1 cellular context compared by ENCODE assay signal in the genomic region with DNA sequence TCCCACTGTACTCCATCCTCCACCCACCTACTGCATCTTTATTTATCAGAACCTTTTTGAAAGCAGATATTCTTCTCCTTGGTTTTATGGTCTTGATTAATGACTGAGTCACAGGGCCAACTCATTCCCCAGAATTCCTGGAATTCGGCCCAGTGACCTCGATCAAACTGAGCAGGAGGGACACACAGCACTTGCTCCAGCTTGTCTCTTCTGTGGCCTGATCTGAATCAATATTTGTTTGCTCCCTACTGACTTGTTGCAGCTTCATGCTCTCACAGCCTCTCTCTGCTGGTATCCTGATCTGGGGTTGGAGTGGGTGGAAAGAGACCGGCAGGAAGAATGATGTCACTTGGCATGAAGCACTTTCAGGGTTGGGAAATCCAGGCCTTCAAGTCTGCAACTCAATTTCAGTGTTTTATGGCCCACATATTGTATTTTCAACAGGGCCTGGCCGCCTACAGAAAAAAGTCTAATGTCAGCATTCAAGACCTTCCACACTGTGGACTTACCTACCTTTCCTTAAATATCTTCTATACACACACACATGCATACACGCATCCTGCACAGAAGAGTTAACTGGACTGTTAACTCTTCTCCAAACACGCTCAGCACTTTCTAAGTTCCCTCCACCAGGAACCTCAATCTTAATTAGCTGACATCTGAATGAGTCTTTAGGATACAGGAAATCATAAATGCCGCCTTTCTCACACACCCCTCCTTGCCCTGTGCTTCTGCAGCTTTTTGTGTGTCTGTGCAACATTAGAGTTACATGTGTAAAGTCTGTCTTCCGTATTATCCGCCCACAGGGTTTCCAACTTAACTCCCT.
TF ChIP-seq lines count a peak whose summit lies in the region.

No MANE protein-coding gene starts in this region.

TF ChIP-seq in HepG2, 621 proteins besides CTCF, POLR2A, EP300 and RAD21 (continued from another document and continues in another):
- TF ChIP-seq, protein P1, sequence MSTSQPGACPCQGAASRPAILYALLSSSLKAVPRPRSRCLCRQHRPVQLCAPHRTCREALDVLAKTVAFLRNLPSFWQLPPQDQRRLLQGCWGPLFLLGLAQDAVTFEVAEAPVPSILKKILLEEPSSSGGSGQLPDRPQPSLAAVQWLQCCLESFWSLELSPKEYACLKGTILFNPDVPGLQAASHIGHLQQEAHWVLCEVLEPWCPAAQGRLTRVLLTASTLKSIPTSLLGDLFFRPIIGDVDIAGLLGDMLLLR (CRISPR knock-in tag; IDR thresholded peaks at IDR 0.05): no peak
- TF ChIP-seq HNRNPH1 (optimal IDR thresholded peaks at IDR 0.05; ENCODE audit: low read depth, low read length) (no peak), NR2C2 (CRISPR knock-in tag; IDR thresholded peaks at IDR 0.05; ENCODE audit: borderline replicate concordance) (peak; percentile 53), ZFP36L2 (CRISPR knock-in tag; IDR thresholded peaks at IDR 0.05) (0 out of 2 replicates have a peak, but pooled peaks have one; percentile 60), ZNF550 (CRISPR knock-in tag; IDR thresholded peaks at IDR 0.05; ENCODE audit: borderline replicate concordance) (no peak), ZNF749 (CRISPR knock-in tag; IDR thresholded peaks at IDR 0.05; ENCODE audit: borderline replicate concordance) (no peak), ZNF562 (CRISPR knock-in tag; IDR thresholded peaks at IDR 0.05; ENCODE audit: borderline replicate concordance) (no peak), ZSCAN22 (CRISPR knock-in tag; IDR thresholded peaks at IDR 0.05) (no peak), HOXA9 (CRISPR knock-in tag; IDR thresholded peaks at IDR 0.05; ENCODE audit: borderline replicate concordance) (no peak), FOSL1 (CRISPR knock-in tag; IDR thresholded peaks at IDR 0.05; ENCODE audit: borderline replicate concordance) (peak; percentile 53; the same call in 1 of the 2 replicates), ELF4 (CRISPR knock-in tag; IDR thresholded peaks at IDR 0.05; ENCODE audit: borderline replicate concordance) (no peak), ONECUT2 (CRISPR knock-in tag; IDR thresholded peaks at IDR 0.05) (peak; percentile 87), ZNF230 (CRISPR knock-in tag; IDR thresholded peaks at IDR 0.05) (peak; percentile 57; the same call in 1 of the 2 replicates), ZNF274 (CRISPR knock-in tag; IDR thresholded peaks at IDR 0.05) (no peak), LCORL (IDR thresholded peaks at IDR 0.05) (no peak), LCORL (CRISPR knock-in tag; IDR thresholded peaks at IDR 0.05) (peak; percentile 94), ZNF557 (CRISPR knock-in tag; IDR thresholded peaks at IDR 0.05) (0 out of 2 replicates have a peak, but pooled peaks have one; percentile 28), ZNF20 (CRISPR knock-in tag; IDR thresholded peaks at IDR 0.05) (no peak), KDM5A (IDR thresholded peaks at IDR 0.05; ENCODE audit: borderline replicate concordance, low read length) (no peak), RXRA (CRISPR knock-in tag; IDR thresholded peaks at IDR 0.05) (peak; percentile 90; the same call in 1 of the 2 replicates), YEATS2 (CRISPR knock-in tag; IDR thresholded peaks at IDR 0.05; ENCODE audit: borderline replicate concordance) (0 out of 2 replicates have a peak, but pooled peaks have one; percentile 15), ZSCAN12 (CRISPR knock-in tag; IDR thresholded peaks at IDR 0.05) (no peak), ZC3H4 (CRISPR knock-in tag; IDR thresholded peaks at IDR 0.05; ENCODE audit: borderline replicate concordance) (no peak), DPF2 (CRISPR knock-in tag; IDR thresholded peaks at IDR 0.05; ENCODE audit: borderline replicate concordance, low read depth) (peak; percentile 65; the same call in 1 of the 2 replicates), SMAD9 (CRISPR knock-in tag; IDR thresholded peaks at IDR 0.05) (no peak), ZNF672 (CRISPR knock-in tag; IDR thresholded peaks at IDR 0.05) (no peak), MAZ (IDR thresholded peaks at IDR 0.05; ENCODE audit: borderline replicate concordance, low read depth, low read length) (no peak), MAZ (CRISPR knock-in tag; IDR thresholded peaks at IDR 0.05; ENCODE audit: low read depth) (0 out of 2 replicates have a peak, but pooled peaks have one; percentile 27), ZNF737 (CRISPR knock-in tag; IDR thresholded peaks at IDR 0.05; ENCODE audit: borderline replicate concordance) (no peak)
- TF ChIP-seq, protein P2, sequence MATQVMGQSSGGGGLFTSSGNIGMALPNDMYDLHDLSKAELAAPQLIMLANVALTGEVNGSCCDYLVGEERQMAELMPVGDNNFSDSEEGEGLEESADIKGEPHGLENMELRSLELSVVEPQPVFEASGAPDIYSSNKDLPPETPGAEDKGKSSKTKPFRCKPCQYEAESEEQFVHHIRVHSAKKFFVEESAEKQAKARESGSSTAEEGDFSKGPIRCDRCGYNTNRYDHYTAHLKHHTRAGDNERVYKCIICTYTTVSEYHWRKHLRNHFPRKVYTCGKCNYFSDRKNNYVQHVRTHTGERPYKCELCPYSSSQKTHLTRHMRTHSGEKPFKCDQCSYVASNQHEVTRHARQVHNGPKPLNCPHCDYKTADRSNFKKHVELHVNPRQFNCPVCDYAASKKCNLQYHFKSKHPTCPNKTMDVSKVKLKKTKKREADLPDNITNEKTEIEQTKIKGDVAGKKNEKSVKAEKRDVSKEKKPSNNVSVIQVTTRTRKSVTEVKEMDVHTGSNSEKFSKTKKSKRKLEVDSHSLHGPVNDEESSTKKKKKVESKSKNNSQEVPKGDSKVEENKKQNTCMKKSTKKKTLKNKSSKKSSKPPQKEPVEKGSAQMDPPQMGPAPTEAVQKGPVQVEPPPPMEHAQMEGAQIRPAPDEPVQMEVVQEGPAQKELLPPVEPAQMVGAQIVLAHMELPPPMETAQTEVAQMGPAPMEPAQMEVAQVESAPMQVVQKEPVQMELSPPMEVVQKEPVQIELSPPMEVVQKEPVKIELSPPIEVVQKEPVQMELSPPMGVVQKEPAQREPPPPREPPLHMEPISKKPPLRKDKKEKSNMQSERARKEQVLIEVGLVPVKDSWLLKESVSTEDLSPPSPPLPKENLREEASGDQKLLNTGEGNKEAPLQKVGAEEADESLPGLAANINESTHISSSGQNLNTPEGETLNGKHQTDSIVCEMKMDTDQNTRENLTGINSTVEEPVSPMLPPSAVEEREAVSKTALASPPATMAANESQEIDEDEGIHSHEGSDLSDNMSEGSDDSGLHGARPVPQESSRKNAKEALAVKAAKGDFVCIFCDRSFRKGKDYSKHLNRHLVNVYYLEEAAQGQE (IDR thresholded peaks at IDR 0.05; ENCODE audit: borderline replicate concordance in 1 of 2, low read depth in 1 of 2, low read length in 2 of 2): peak in 1 of 2 experiments; percentile 62; a peak in 1 of 4 replicates
- TF ChIP-seq, protein P3, sequence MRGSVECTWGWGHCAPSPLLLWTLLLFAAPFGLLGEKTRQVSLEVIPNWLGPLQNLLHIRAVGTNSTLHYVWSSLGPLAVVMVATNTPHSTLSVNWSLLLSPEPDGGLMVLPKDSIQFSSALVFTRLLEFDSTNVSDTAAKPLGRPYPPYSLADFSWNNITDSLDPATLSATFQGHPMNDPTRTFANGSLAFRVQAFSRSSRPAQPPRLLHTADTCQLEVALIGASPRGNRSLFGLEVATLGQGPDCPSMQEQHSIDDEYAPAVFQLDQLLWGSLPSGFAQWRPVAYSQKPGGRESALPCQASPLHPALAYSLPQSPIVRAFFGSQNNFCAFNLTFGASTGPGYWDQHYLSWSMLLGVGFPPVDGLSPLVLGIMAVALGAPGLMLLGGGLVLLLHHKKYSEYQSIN (CRISPR knock-in tag; IDR thresholded peaks at IDR 0.05; ENCODE audit: borderline replicate concordance): no peak
- TF ChIP-seq, protein P4, sequence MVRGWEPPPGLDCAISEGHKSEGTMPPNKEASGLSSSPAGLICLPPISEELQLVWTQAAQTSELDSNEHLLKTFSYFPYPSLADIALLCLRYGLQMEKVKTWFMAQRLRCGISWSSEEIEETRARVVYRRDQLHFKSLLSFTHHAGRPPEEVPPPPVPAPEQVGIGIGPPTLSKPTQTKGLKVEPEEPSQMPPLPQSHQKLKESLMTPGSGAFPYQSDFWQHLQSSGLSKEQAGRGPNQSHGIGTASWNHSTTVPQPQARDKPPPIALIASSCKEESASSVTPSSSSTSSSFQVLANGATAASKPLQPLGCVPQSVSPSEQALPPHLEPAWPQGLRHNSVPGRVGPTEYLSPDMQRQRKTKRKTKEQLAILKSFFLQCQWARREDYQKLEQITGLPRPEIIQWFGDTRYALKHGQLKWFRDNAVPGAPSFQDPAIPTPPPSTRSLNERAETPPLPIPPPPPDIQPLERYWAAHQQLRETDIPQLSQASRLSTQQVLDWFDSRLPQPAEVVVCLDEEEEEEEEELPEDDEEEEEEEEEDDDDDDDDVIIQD (CRISPR knock-in tag; IDR thresholded peaks at IDR 0.05; ENCODE audit: low read depth): peak; percentile 76
- TF ChIP-seq, protein P5, sequence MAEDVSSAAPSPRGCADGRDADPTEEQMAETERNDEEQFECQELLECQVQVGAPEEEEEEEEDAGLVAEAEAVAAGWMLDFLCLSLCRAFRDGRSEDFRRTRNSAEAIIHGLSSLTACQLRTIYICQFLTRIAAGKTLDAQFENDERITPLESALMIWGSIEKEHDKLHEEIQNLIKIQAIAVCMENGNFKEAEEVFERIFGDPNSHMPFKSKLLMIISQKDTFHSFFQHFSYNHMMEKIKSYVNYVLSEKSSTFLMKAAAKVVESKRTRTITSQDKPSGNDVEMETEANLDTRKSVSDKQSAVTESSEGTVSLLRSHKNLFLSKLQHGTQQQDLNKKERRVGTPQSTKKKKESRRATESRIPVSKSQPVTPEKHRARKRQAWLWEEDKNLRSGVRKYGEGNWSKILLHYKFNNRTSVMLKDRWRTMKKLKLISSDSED (CRISPR knock-in tag; IDR thresholded peaks at IDR 0.05): no peak
- TF ChIP-seq, protein P6, sequence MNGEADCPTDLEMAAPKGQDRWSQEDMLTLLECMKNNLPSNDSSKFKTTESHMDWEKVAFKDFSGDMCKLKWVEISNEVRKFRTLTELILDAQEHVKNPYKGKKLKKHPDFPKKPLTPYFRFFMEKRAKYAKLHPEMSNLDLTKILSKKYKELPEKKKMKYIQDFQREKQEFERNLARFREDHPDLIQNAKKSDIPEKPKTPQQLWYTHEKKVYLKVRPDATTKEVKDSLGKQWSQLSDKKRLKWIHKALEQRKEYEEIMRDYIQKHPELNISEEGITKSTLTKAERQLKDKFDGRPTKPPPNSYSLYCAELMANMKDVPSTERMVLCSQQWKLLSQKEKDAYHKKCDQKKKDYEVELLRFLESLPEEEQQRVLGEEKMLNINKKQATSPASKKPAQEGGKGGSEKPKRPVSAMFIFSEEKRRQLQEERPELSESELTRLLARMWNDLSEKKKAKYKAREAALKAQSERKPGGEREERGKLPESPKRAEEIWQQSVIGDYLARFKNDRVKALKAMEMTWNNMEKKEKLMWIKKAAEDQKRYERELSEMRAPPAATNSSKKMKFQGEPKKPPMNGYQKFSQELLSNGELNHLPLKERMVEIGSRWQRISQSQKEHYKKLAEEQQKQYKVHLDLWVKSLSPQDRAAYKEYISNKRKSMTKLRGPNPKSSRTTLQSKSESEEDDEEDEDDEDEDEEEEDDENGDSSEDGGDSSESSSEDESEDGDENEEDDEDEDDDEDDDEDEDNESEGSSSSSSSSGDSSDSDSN (CRISPR knock-in tag; IDR thresholded peaks at IDR 0.05): peak; percentile 66
- TF ChIP-seq, protein P7, sequence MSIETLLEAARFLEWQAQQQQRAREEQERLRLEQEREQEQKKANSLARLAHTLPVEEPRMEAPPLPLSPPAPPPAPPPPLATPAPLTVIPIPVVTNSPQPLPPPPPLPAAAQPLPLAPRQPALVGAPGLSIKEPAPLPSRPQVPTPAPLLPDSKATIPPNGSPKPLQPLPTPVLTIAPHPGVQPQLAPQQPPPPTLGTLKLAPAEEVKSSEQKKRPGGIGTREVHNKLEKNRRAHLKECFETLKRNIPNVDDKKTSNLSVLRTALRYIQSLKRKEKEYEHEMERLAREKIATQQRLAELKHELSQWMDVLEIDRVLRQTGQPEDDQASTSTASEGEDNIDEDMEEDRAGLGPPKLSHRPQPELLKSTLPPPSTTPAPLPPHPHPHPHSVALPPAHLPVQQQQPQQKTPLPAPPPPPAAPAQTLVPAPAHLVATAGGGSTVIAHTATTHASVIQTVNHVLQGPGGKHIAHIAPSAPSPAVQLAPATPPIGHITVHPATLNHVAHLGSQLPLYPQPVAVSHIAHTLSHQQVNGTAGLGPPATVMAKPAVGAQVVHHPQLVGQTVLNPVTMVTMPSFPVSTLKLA (IDR thresholded peaks at IDR 0.05): no peak
- TF ChIP-seq, protein P8, sequence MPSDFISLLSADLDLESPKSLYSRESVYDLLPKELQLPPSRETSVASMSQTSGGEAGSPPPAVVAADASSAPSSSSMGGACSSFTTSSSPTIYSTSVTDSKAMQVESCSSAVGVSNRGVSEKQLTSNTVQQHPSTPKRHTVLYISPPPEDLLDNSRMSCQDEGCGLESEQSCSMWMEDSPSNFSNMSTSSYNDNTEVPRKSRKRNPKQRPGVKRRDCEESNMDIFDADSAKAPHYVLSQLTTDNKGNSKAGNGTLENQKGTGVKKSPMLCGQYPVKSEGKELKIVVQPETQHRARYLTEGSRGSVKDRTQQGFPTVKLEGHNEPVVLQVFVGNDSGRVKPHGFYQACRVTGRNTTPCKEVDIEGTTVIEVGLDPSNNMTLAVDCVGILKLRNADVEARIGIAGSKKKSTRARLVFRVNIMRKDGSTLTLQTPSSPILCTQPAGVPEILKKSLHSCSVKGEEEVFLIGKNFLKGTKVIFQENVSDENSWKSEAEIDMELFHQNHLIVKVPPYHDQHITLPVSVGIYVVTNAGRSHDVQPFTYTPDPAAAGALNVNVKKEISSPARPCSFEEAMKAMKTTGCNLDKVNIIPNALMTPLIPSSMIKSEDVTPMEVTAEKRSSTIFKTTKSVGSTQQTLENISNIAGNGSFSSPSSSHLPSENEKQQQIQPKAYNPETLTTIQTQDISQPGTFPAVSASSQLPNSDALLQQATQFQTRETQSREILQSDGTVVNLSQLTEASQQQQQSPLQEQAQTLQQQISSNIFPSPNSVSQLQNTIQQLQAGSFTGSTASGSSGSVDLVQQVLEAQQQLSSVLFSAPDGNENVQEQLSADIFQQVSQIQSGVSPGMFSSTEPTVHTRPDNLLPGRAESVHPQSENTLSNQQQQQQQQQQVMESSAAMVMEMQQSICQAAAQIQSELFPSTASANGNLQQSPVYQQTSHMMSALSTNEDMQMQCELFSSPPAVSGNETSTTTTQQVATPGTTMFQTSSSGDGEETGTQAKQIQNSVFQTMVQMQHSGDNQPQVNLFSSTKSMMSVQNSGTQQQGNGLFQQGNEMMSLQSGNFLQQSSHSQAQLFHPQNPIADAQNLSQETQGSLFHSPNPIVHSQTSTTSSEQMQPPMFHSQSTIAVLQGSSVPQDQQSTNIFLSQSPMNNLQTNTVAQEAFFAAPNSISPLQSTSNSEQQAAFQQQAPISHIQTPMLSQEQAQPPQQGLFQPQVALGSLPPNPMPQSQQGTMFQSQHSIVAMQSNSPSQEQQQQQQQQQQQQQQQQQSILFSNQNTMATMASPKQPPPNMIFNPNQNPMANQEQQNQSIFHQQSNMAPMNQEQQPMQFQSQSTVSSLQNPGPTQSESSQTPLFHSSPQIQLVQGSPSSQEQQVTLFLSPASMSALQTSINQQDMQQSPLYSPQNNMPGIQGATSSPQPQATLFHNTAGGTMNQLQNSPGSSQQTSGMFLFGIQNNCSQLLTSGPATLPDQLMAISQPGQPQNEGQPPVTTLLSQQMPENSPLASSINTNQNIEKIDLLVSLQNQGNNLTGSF (CRISPR knock-in tag; IDR thresholded peaks at IDR 0.05): no peak
